In the genomic region with DNA sequence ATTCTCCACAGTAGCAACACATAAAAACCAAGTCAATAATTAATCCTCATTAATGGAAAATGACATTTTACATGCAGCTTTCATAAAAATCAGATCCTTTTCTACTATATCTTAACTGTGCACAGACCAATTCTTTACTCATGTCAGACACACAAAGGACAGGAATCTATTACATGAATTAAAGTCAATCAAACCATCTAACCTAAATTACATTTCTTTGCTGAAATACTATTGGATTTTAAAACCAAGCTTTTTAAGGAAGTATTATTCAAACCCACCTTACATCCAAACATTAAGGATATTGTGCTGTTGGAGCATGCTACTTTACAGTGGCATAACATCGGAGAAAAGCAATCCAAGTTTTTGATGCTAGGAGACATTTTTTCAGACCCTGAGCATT, we compare ENCODE assay signal across 21 cellular contexts.
DNase-seq lines count a peak whose midpoint lies in the region; ATAC-seq, FAIRE-seq and TF ChIP-seq lines count a peak whose summit lies in the region.
"Had no signal": no experiment of that assay in that cellular context is flagged by ENCODE, and none has a peak within 500 bp of the region (broad histone marks: within the 10 kb centered on the region; RNA-seq: fewer than 3 reads in every experiment).

No MANE protein-coding gene starts in this region.

- no peak overlapping the region for H3K27ac Mint-ChIP-seq in activated T-helper 2 cell treated with anti-CD3 and anti-CD28 coated beads, Interferon-gamma antibody, Interleukin-2, Interleukin-4, amounts not matched to agents 10 μg/mL and 5 μg/mL and 100 μg/mL, durations not matched to agents 14 hours and 24 hours and 36 hours
- H3K27ac Mint-ChIP-seq: CD8-positive, alpha-beta T cell had no signal

- TF ChIP-seq EP300 in A549 (IDR thresholded peaks at IDR 0.05) (no peak), neural cell (conservative IDR thresholded peaks at IDR 0.05; ENCODE audit: poor library complexity, severe bottlenecking) (no peak)

- no peaks in the 10 kb centered on the region for H3K9me2 ChIP-seq in neural cell (ENCODE audit: insufficient read depth, low read length)

- H3K36me3 ChIP-seq in adipocyte (ENCODE audit: control insufficient read depth, insufficient read depth, low read length, severe bottlenecking) (peaks cover under 1% of the 10 kb centered on the region), neural cell (ENCODE audit: insufficient read depth, low read length) (no peaks in the 10 kb centered on the region), pancreas (no peaks in the 10 kb centered on the region)

- H3K4me2 ChIP-seq in A549, result peak overlapping the region; percentile 48; the same call in 1 of the 3 replicates
- peak overlapping the region; percentile 84 for H3K4me2 ChIP-seq in neural cell (ENCODE audit: low read length)

- H3K4me1 ChIP-seq in A549, result peaks cover 60% of the 10 kb centered on the region
- H3K4me1 ChIP-seq in adipocyte (ENCODE audit: control insufficient read depth, insufficient read depth, low read length), result peaks cover 46% of the 10 kb centered on the region
- peaks cover 11 to 28% (median 17%) of the 10 kb centered on the region in 3 donors for H3K4me1 ChIP-seq in pancreas

- H3K4me3 ChIP-seq in A549 (no peak overlapping the region), adipocyte (ENCODE audit: low read length) (no peak overlapping the region), neural cell (ENCODE audit: low read length) (peak overlapping the region; percentile 64), pancreas (no peak overlapping the region)

- ATAC-seq in A549 (no peak), pancreas (no peak)
- ATAC-seq: CD8-positive, alpha-beta T cell; HepG2 had no signal

- H3K9me3 ChIP-seq in A549 (no peaks in the 10 kb centered on the region), adipocyte (ENCODE audit: control insufficient read depth, low read length) (no peaks in the 10 kb centered on the region), neural cell (ENCODE audit: low read length) (no peaks in the 10 kb centered on the region), pancreas (no peaks in the 10 kb centered on the region)

- FAIRE-seq in A549 (lab: Jason Lieb, UNC) (no peak), H54 (lab: Jason Lieb, UNC) (peak; percentile 15), pancreas (lab: Jason Lieb, UNC) (no peak)
- FAIRE-seq: D721Med, GM12892, H1, HepG2, HTR-8/SVneo had no signal

- TF ChIP-seq CTCF in A549 (IDR thresholded peaks at IDR 0.05), result no peak
- no peak for TF ChIP-seq CTCF in neural cell (IDR thresholded peaks at IDR 0.05; ENCODE audit: poor library complexity, severe bottlenecking)
- TF ChIP-seq CTCF in pancreas (IDR thresholded peaks at IDR 0.05), result no peak

- H3K36me3 Mint-ChIP-seq in activated T-helper 2 cell treated with anti-CD3 and anti-CD28 coated beads, Interferon-gamma antibody, Interleukin-2, Interleukin-4, amounts not matched to agents 10 μg/mL and 5 μg/mL and 100 μg/mL, durations not matched to agents 14 hours and 24 hours and 36 hours (ENCODE audit: low read depth), result no peaks in the 10 kb centered on the region
- H3K36me3 Mint-ChIP-seq: CD8-positive, alpha-beta T cell had no signal

- no peaks in the 10 kb centered on the region for H3F3A ChIP-seq in neural cell (ENCODE audit: insufficient read depth, low read length, poor library complexity, severe bottlenecking)

- CTCF ChIA-PET in A549 (lab: Yijun Ruan, JAX), result interaction anchor here (0.8 to 2.0 kb wide), 5 partner anchors 14 to 284 kb away, joined by 3 to 12 read pairs (median 5); no protein-coding TSS in a partner anchor

- H3K27ac ChIP-seq in A549 (no peak overlapping the region), neural cell (ENCODE audit: low read length) (peak overlapping the region; percentile 84), pancreas (no peak overlapping the region)
- H3K27ac ChIP-seq: C4-2B had no signal

- DNase-seq in A549 (ENCODE audit: low read depth in 1 of 2, low spot score in 1 of 2) (no peak), H54 (ENCODE audit: insufficient read length, low spot score) (no peak), adipocyte (ENCODE audit: low read depth) (no peak), NCI-H2227 treated with DMSO at 0.1 percent for 48 hours (lab: John Stamatoyannopoulos, UW) (no peak), pancreas (no peak)
- DNase-seq in activated T-helper 2 cell treated with anti-CD3 and anti-CD28 coated beads, Interferon-gamma antibody, Interleukin-2, Interleukin-4, amounts not matched to agents 10 μg/mL and 5 μg/mL and 100 μg/mL, durations not matched to agents 14 hours and 24 hours and 36 hours (ENCODE audit: low spot score), result no peak
- DNase-seq: 8988T; CD8-positive, alpha-beta T cell; COR-L47; DMS153; DMS79 treated with DMSO at 0.1 percent for 48 hours; EL; GDM1; HCEC 1CT had no signal

- TF ChIP-seq RAD21 in A549 (conservative IDR thresholded peaks at IDR 0.05 in 1 of 2, IDR thresholded peaks at IDR 0.05 in 1 of 2) (no peak), neural cell (conservative IDR thresholded peaks at IDR 0.05) (no peak)

- no peak overlapping the region for H3K4me3 Mint-ChIP-seq in activated T-helper 2 cell treated with anti-CD3 and anti-CD28 coated beads, Interferon-gamma antibody, Interleukin-2, Interleukin-4, amounts not matched to agents 10 μg/mL and 5 μg/mL and 100 μg/mL, durations not matched to agents 14 hours and 24 hours and 36 hours (ENCODE audit: low read depth)
- H3K4me3 Mint-ChIP-seq: CD8-positive, alpha-beta T cell had no signal

- intact Hi-C loops in pancreas (cut with DNase I), result no loop called here
- intact Hi-C loops in activated T-helper 2 cell treated with anti-CD3 and anti-CD28 coated beads, Interferon-gamma antibody, Interleukin-2, Interleukin-4, amounts not matched to agents 10 μg/mL and 5 μg/mL and 100 μg/mL, durations not matched to agents 14 hours and 24 hours and 36 hours (cut with micrococcal nuclease), result loop anchor here (2.0 kb wide), 1 partner anchor 277 kb away; no protein-coding TSS in a partner anchor

- H3K9ac ChIP-seq in adipocyte (ENCODE audit: low read length) (peak overlapping the region; percentile 27), neural cell (ENCODE audit: low read length) (peak overlapping the region; percentile 58)

- H3K79me2 ChIP-seq in neural cell (replicated peaks; ENCODE audit: insufficient read depth, low read length), result peaks cover 39% of the 10 kb centered on the region

- no peak for TF ChIP-seq POLR2A in A549 (IDR thresholded peaks at IDR 0.05; ENCODE audit: low read length)
- TF ChIP-seq POLR2A in H54 (IDR thresholded peaks at IDR 0.05; ENCODE audit: low read depth, low read length), result no peak

- peaks cover 18% of the 10 kb centered on the region for H3K4me1 Mint-ChIP-seq in activated T-helper 2 cell treated with anti-CD3 and anti-CD28 coated beads, Interferon-gamma antibody, Interleukin-2, Interleukin-4, amounts not matched to agents 10 μg/mL and 5 μg/mL and 100 μg/mL, durations not matched to agents 14 hours and 24 hours and 36 hours (ENCODE audit: low read depth)

- H3K9me3 Mint-ChIP-seq in activated T-helper 2 cell treated with anti-CD3 and anti-CD28 coated beads, Interferon-gamma antibody, Interleukin-2, Interleukin-4, amounts not matched to agents 10 μg/mL and 5 μg/mL and 100 μg/mL, durations not matched to agents 14 hours and 24 hours and 36 hours, result no peaks in the 10 kb centered on the region
- H3K9me3 Mint-ChIP-seq: CD8-positive, alpha-beta T cell had no signal

- no peaks in the 10 kb centered on the region for H3K27me3 Mint-ChIP-seq in activated T-helper 2 cell treated with anti-CD3 and anti-CD28 coated beads, Interferon-gamma antibody, Interleukin-2, Interleukin-4, amounts not matched to agents 10 μg/mL and 5 μg/mL and 100 μg/mL, durations not matched to agents 14 hours and 24 hours and 36 hours (ENCODE audit: low read depth)

- POLR2A ChIA-PET in A549 (lab: Yijun Ruan, JAX), result no interaction called here

- no peaks in the 10 kb centered on the region for H4K20me1 ChIP-seq in neural cell (ENCODE audit: insufficient read depth)

- WGBS in A549 (ENCODE audit: missing lambda C conversion rate), result 85% methylated on average over 1 of the region's 1 CpG
- 82 to 85% methylated on average over 1 of the region's 1 CpG for WGBS in pancreas, 2 donors

- H3K27me3 ChIP-seq in adipocyte (replicated peaks; ENCODE audit: control insufficient read depth, insufficient read depth, low read length), result no peaks in the 10 kb centered on the region
- H3K27me3 ChIP-seq in neural cell (ENCODE audit: insufficient read depth, low read depth, low read length), result no peaks in the 10 kb centered on the region
- H3K27me3 ChIP-seq in pancreas, result no peaks in the 10 kb centered on the region

- H2AFZ ChIP-seq in neural cell (ENCODE audit: low read depth, low read length), result peak overlapping the region; percentile 65

TF ChIP-seq in A549, 52 proteins besides CTCF, POLR2A, EP300 and RAD21 (continues in another document):
- TF ChIP-seq PBX3 (IDR thresholded peaks at IDR 0.05) (no peak), MYC (IDR thresholded peaks at IDR 0.05; ENCODE audit: borderline replicate concordance, low read length) (no peak), CBX2 (IDR thresholded peaks at IDR 0.05; ENCODE audit: borderline replicate concordance, low read depth) (no peak)

TF ChIP-seq in neural cell, 6 proteins besides CTCF, POLR2A, EP300 and RAD21 (continues in another document):
- TF ChIP-seq, protein P1, sequence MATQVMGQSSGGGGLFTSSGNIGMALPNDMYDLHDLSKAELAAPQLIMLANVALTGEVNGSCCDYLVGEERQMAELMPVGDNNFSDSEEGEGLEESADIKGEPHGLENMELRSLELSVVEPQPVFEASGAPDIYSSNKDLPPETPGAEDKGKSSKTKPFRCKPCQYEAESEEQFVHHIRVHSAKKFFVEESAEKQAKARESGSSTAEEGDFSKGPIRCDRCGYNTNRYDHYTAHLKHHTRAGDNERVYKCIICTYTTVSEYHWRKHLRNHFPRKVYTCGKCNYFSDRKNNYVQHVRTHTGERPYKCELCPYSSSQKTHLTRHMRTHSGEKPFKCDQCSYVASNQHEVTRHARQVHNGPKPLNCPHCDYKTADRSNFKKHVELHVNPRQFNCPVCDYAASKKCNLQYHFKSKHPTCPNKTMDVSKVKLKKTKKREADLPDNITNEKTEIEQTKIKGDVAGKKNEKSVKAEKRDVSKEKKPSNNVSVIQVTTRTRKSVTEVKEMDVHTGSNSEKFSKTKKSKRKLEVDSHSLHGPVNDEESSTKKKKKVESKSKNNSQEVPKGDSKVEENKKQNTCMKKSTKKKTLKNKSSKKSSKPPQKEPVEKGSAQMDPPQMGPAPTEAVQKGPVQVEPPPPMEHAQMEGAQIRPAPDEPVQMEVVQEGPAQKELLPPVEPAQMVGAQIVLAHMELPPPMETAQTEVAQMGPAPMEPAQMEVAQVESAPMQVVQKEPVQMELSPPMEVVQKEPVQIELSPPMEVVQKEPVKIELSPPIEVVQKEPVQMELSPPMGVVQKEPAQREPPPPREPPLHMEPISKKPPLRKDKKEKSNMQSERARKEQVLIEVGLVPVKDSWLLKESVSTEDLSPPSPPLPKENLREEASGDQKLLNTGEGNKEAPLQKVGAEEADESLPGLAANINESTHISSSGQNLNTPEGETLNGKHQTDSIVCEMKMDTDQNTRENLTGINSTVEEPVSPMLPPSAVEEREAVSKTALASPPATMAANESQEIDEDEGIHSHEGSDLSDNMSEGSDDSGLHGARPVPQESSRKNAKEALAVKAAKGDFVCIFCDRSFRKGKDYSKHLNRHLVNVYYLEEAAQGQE (IDR thresholded peaks at IDR 0.05; ENCODE audit: borderline replicate concordance), result no peak
- TF ChIP-seq EZH2 (IDR thresholded peaks at IDR 0.05; ENCODE audit: borderline replicate concordance, insufficient read depth, low read length, poor library complexity, severe bottlenecking) (no peak), POLR2AphosphoS5 (IDR thresholded peaks at IDR 0.05) (no peak)
